8 cellular contexts compared by ENCODE assay signal in the genomic region with DNA sequence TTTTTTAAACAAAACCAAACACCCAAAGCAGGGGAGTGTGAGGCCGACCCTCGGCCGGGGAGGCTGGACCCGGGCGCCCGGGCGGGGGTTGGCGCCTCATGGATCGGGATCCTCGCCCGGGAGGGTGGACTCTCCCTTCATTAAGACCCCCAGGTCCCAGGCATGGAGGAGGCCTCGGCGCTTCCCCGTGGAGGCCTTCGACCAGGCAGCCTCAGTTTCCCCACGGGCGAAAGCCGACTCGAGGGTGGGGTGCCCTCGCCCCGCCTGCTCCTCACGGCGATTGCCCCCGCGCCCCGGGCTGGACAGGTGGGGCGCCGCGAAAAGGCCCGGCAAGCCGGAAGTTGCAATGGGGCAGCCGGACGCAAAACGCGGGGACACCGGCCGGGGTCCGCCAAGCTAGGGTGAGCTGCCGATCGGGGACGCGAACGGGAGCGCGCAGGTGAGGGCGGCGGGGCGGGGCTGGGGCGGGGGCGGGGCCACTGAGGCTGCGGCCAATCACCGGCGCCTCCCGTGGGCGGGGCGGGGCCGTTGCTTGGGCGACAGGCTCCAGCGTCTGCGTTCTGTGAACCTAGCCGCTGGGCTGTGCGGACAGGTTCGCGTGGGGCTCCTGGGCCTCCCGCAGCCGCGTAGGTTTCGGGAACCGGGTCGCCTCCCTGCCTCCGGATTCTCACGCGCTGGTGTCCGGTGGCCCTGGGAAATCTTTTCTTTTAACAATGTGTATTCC. TPM values are rescaled to one million over a fixed set of nuclear protein-coding genes. Genes with fewer than 3 reads are reported as not detected.
A peak's percentile ranks its signal among the peaks of the same experiment; 100 is the strongest.
DNase-seq lines count a peak whose midpoint lies in the region; TF ChIP-seq lines count a peak whose summit lies in the region.

No MANE protein-coding gene starts in this region.

- POLR2A ChIA-PET in RWPE1 (lab: Yijun Ruan, JAX; ENCODE audit: low non-redundant PET) = interaction anchor here (1.2 kb wide), 1 partner anchor 14 kb away, joined by 5 read pairs; no protein-coding TSS in a partner anchor

- H3K9ac ChIP-seq in neural cell (ENCODE audit: low read length) = peak overlapping the region; percentile 83

- H3K27me3 Mint-ChIP-seq in stimulated activated naive CD8-positive, alpha-beta T cell treated with anti-CD3 and anti-CD28 coated beads, Interleukin-15, Interleukin-2, amounts not matched to agents 100 ng/mL and 50 ng/mL, for 24 hours = no peaks in the 10 kb centered on the region

- no peaks in the 10 kb centered on the region for H3F3A ChIP-seq in neural cell (ENCODE audit: insufficient read depth, low read length, poor library complexity, severe bottlenecking)

- peaks cover 34% of the 10 kb centered on the region for H3K4me1 Mint-ChIP-seq in stimulated activated naive CD8-positive, alpha-beta T cell treated with anti-CD3 and anti-CD28 coated beads, Interleukin-15, Interleukin-2, amounts not matched to agents 100 ng/mL and 50 ng/mL, for 24 hours (ENCODE audit: low read depth)

- no peaks in the 10 kb centered on the region for H3K36me3 ChIP-seq in neural cell (ENCODE audit: insufficient read depth, low read length)

- H3K79me2 ChIP-seq in neural cell (replicated peaks; ENCODE audit: insufficient read depth, low read length) = no peaks in the 10 kb centered on the region

- peak; percentile 87 for DNase-seq in EH (ENCODE audit: low read depth)
- peak; percentile 82 for DNase-seq in H4 (ENCODE audit: low spot score)
- peak; percentile 85 for DNase-seq in M059J (ENCODE audit: low read depth)
- DNase-seq in RWPE1 (ENCODE audit: low spot score) = peak; percentile 96
- DNase-seq in activated effector memory CD4-positive, alpha-beta T cell treated with anti-CD3 and anti-CD28 coated beads, Interleukin-2, amount 50 U/mL, for 16 hours = peak; percentile 96
- DNase-seq in fibroblast of the conjunctiva (ENCODE audit: low read depth) = peak; percentile 68

- no peaks in the 10 kb centered on the region for H3K9me3 Mint-ChIP-seq in stimulated activated naive CD8-positive, alpha-beta T cell treated with anti-CD3 and anti-CD28 coated beads, Interleukin-15, Interleukin-2, amounts not matched to agents 100 ng/mL and 50 ng/mL, for 24 hours

- TF ChIP-seq EP300 in neural cell (conservative IDR thresholded peaks at IDR 0.05; ENCODE audit: poor library complexity, severe bottlenecking) = no peak

- TF ChIP-seq CTCF in RWPE1 (conservative IDR thresholded peaks at IDR 0.05; ENCODE audit: low read depth) (no peak), neural cell (IDR thresholded peaks at IDR 0.05; ENCODE audit: poor library complexity, severe bottlenecking) (no peak)

- no peaks in the 10 kb centered on the region for H3K9me3 ChIP-seq in neural cell (ENCODE audit: low read length)

- H3K27ac Mint-ChIP-seq in stimulated activated naive CD8-positive, alpha-beta T cell treated with anti-CD3 and anti-CD28 coated beads, Interleukin-15, Interleukin-2, amounts not matched to agents 100 ng/mL and 50 ng/mL, for 24 hours = peak overlapping the region; percentile 88

- H4K20me1 ChIP-seq in neural cell (ENCODE audit: insufficient read depth) = no peaks in the 10 kb centered on the region

- H3K27ac ChIP-seq in RWPE1 (peak overlapping the region; percentile 75), neural cell (ENCODE audit: low read length) (peak overlapping the region; percentile 66)

- H2AFZ ChIP-seq in neural cell (ENCODE audit: low read depth, low read length) = peak overlapping the region; percentile 87

- peak overlapping the region; percentile 76 for H3K4me2 ChIP-seq in neural cell (ENCODE audit: low read length)

- CTCF ChIA-PET in RWPE1 (lab: Yijun Ruan, JAX) = no interaction called here

- peak overlapping the region; percentile 83 for H3K4me3 ChIP-seq in neural cell (ENCODE audit: low read length)

- no peaks in the 10 kb centered on the region for H3K27me3 ChIP-seq in neural cell (ENCODE audit: insufficient read depth, low read depth, low read length)

- peak overlapping the region; percentile 84 for H3K4me3 Mint-ChIP-seq in stimulated activated naive CD8-positive, alpha-beta T cell treated with anti-CD3 and anti-CD28 coated beads, Interleukin-15, Interleukin-2, amounts not matched to agents 100 ng/mL and 50 ng/mL, for 24 hours

- no peaks in the 10 kb centered on the region for H3K36me3 Mint-ChIP-seq in stimulated activated naive CD8-positive, alpha-beta T cell treated with anti-CD3 and anti-CD28 coated beads, Interleukin-15, Interleukin-2, amounts not matched to agents 100 ng/mL and 50 ng/mL, for 24 hours (ENCODE audit: low read depth)

- TF ChIP-seq RAD21 in neural cell (conservative IDR thresholded peaks at IDR 0.05) = peak; percentile 9

- no peaks in the 10 kb centered on the region for H3K9me2 ChIP-seq in neural cell (ENCODE audit: insufficient read depth, low read length)

TF ChIP-seq in neural cell, 6 proteins besides CTCF, POLR2A, EP300 and RAD21:
- TF ChIP-seq TAF1 (IDR thresholded peaks at IDR 0.05; ENCODE audit: low read depth) (peak; percentile 88), SMC3 (conservative IDR thresholded peaks at IDR 0.05; ENCODE audit: poor library complexity) (no peak), EZH2 (IDR thresholded peaks at IDR 0.05; ENCODE audit: borderline replicate concordance, insufficient read depth, low read length, poor library complexity, severe bottlenecking) (no peak), POLR2AphosphoS5 (IDR thresholded peaks at IDR 0.05) (peak; percentile 79), MXI1 (conservative IDR thresholded peaks at IDR 0.05; ENCODE audit: poor library complexity, severe bottlenecking) (peak; percentile 51), REST (IDR thresholded peaks at IDR 0.05; ENCODE audit: borderline replicate concordance) (peak; percentile 85)

RNA-seq across cellular contexts. Expression of gene ZNF205, which starts 6.0 kb away (rescaled TPM):
- 5.2 and 8.6 TPM in 2 replicates for total RNA-seq in H4 (2014; rRNA removed; shearing (Covaris generic))
- total RNA-seq in M059J (2014; rRNA removed; shearing (Covaris generic)) = 13.5 and 15.4 TPM in 2 replicates
- polyA plus RNA-seq in neural cell = 30.0 and 39.4 TPM in 2 replicates
- polyA minus RNA-seq in neural cell = 26.9 and 31.9 TPM in 2 replicates

RNA-seq across cellular contexts. Expression of gene ZSCAN10, which starts 7.3 kb away (rescaled TPM):
- not detected in 2 replicates for total RNA-seq in H4 (2014; rRNA removed; shearing (Covaris generic))
- total RNA-seq in M059J (2014; rRNA removed; shearing (Covaris generic)) = not detected in 2 replicates
- polyA plus RNA-seq in neural cell = 0.10 TPM in 1 of 2 replicates, not detected in the other
- not detected in 2 replicates for polyA minus RNA-seq in neural cell

RNA-seq across cellular contexts. Expression of gene ZNF213, which starts 28.5 kb away (rescaled TPM):
- 2.0 and 3.9 TPM in 2 replicates for total RNA-seq in H4 (2014; rRNA removed; shearing (Covaris generic))
- 1.1 and 6.2 TPM in 2 replicates for total RNA-seq in M059J (2014; rRNA removed; shearing (Covaris generic))
- polyA plus RNA-seq in neural cell = 5.1 and 9.8 TPM in 2 replicates
- polyA minus RNA-seq in neural cell = 11.6 and 17.0 TPM in 2 replicates

RNA-seq across cellular contexts. Expression of gene IL32, which starts 40.9 kb away (rescaled TPM):
- total RNA-seq in H4 (2014; rRNA removed; shearing (Covaris generic)) = 15.8 and 24.1 TPM in 2 replicates
- total RNA-seq in M059J (2014; rRNA removed; shearing (Covaris generic)) = 51.5 and 62.5 TPM in 2 replicates
- not detected in 2 replicates for polyA plus RNA-seq in neural cell
- polyA minus RNA-seq in neural cell = not detected in 2 replicates

Comparison
In these comparisons a context has a peak if more than half of its experiments do, and no peak if none do; other contexts are left out.
1. Peak in every context shown above with its lines: DNase-seq, H3K4me3 ChIP-seq and H3K27ac ChIP-seq.